In genomic region chr16:86296263-86296662, GRCh38 we compare ENCODE assay signal across 26 cellular contexts.
"Had no signal": no experiment of that assay in that cellular context is flagged by ENCODE, and none has a peak within 500 bp of the region (broad histone marks: within the 10 kb centered on the region; RNA-seq: fewer than 3 reads in every experiment).

No MANE protein-coding gene starts in this region.

- H3K27me3 ChIP-seq: body of pancreas, ovary, thyroid gland had no signal

- H3K36me3 ChIP-seq: gastrocnemius medialis, ovary, thyroid gland, upper lobe of right lung had no signal

- DNase-seq: activated B cell treated with CpG ODN at 0.5 μM for 24 hours; activated CD8-positive, alpha-beta T cell treated with anti-CD3 and anti-CD28 coated beads, Interleukin-2, amount 10 ng/mL, durations not matched to agents 7 days and 5 days; activated naive CD4-positive, alpha-beta T cell; activated T-cell treated with anti-CD3 and anti-CD28 coated beads for 4 hours; activated T-cell treated with anti-CD3 and anti-CD28 coated beads, Interleukin-2, amount 50 U/mL, for 72 hours; aorta; body of pancreas; effector memory CD8-positive, alpha-beta T cell; erythroblast; gastrocnemius medialis; hippocampal formation; left cardiac atrium; mammary epithelial cell; ovary; stimulated activated CD4-positive, alpha-beta T cell treated with anti-CD3 and anti-CD28 coated beads, Interleukin-1b, Interleukin-23, amount 100 ng/mL, for 48 hours; stimulated activated CD4-positive, alpha-beta T cell treated with anti-CD3 and anti-CD28 coated beads, Interleukin-4, amount 100 ng/mL, for 4 hours; stimulated activated CD8-positive, alpha-beta memory T cell treated with anti-CD3 and anti-CD28 coated beads, Interleukin-4, amount 100 ng/mL, for 48 hours; stimulated activated naive CD8-positive, alpha-beta T cell treated with anti-CD3 and anti-CD28 coated beads, Interleukin-15, amount 100 ng/mL, for 72 hours; T-helper 2 cell; thyroid gland; upper lobe of right lung had no signal

- H3K4me2 ChIP-seq: smooth muscle cell had no signal

- H3K4me3 Mint-ChIP-seq: activated B cell treated with CpG ODN at 0.5 μM for 24 hours; activated CD8-positive, alpha-beta T cell treated with anti-CD3 and anti-CD28 coated beads, Interleukin-2, amount 10 ng/mL, durations not matched to agents 7 days and 5 days; activated naive CD8-positive, alpha-beta T cell; activated T-cell treated with anti-CD3 and anti-CD28 coated beads, Interleukin-2, amount 50 U/mL, for 72 hours; effector memory CD8-positive, alpha-beta T cell; natural killer cell treated with Interleukin-12 subunit alpha and Interleukin-12 subunit beta and Interleukin-15 and Interleukin-18, amount 100 ng/mL, for 72 hours; stimulated activated memory B cell treated with anti-CD40 and anti-IgM and Interleukin-4, amounts not matched to agents 10 μg/mL and 1 μg/mL and 100 μg/mL, for 72 hours; stimulated activated naive CD8-positive, alpha-beta T cell treated with anti-CD3 and anti-CD28 coated beads, Interleukin-15, amount 100 ng/mL, for 72 hours had no signal

- H3K9me3 Mint-ChIP-seq: activated B cell treated with CpG ODN at 0.5 μM for 24 hours; activated T-cell treated with anti-CD3 and anti-CD28 coated beads, Interleukin-2, amount 50 U/mL, for 72 hours; effector memory CD8-positive, alpha-beta T cell; natural killer cell treated with Interleukin-12 subunit alpha and Interleukin-12 subunit beta and Interleukin-15 and Interleukin-18, amount 100 ng/mL, for 72 hours; stimulated activated memory B cell treated with anti-CD40 and anti-IgM and Interleukin-4, amounts not matched to agents 10 μg/mL and 1 μg/mL and 100 μg/mL, for 72 hours; stimulated activated naive CD8-positive, alpha-beta T cell treated with anti-CD3 and anti-CD28 coated beads, Interleukin-15, amount 100 ng/mL, for 72 hours had no signal

- ATAC-seq: activated CD8-positive, alpha-beta T cell treated with anti-CD3 and anti-CD28 coated beads, Interleukin-2, amount 10 ng/mL, durations not matched to agents 7 days and 5 days; activated T-cell treated with anti-CD3 and anti-CD28 coated beads, Interleukin-2, amount 50 U/mL, for 72 hours; body of pancreas; effector memory CD8-positive, alpha-beta T cell; gastrocnemius medialis; left cardiac atrium; stimulated activated memory B cell treated with anti-CD40 and anti-IgM and Interleukin-4, amounts not matched to agents 10 μg/mL and 1 μg/mL and 100 μg/mL, for 72 hours; stimulated activated naive CD8-positive, alpha-beta T cell treated with anti-CD3 and anti-CD28 coated beads, Interleukin-15, amount 100 ng/mL, for 72 hours; upper lobe of right lung had no signal

- H3K4me1 ChIP-seq: gastrocnemius medialis, thyroid gland had no signal

- H3K27ac ChIP-seq: body of pancreas, gastrocnemius medialis, ovary, thyroid gland, upper lobe of right lung had no signal

- H3K36me3 Mint-ChIP-seq: activated naive CD8-positive, alpha-beta T cell; natural killer cell treated with Interleukin-12 subunit alpha and Interleukin-12 subunit beta and Interleukin-15 and Interleukin-18, amount 100 ng/mL, for 72 hours; stimulated activated memory B cell treated with anti-CD40 and anti-IgM and Interleukin-4, amounts not matched to agents 10 μg/mL and 1 μg/mL and 100 μg/mL, for 72 hours had no signal

- H3K9me3 ChIP-seq: body of pancreas, gastrocnemius medialis, ovary, thyroid gland, upper lobe of right lung had no signal

- H3K27ac Mint-ChIP-seq: activated B cell treated with CpG ODN at 0.5 μM for 24 hours; activated CD8-positive, alpha-beta T cell treated with anti-CD3 and anti-CD28 coated beads, Interleukin-2, amount 10 ng/mL, durations not matched to agents 7 days and 5 days; activated naive CD8-positive, alpha-beta T cell; activated T-cell treated with anti-CD3 and anti-CD28 coated beads, Interleukin-2, amount 50 U/mL, for 72 hours; effector memory CD8-positive, alpha-beta T cell; natural killer cell treated with Interleukin-12 subunit alpha and Interleukin-12 subunit beta and Interleukin-15 and Interleukin-18, amount 100 ng/mL, for 72 hours; progenitor cell of endocrine pancreas; stimulated activated memory B cell treated with anti-CD40 and anti-IgM and Interleukin-4, amounts not matched to agents 10 μg/mL and 1 μg/mL and 100 μg/mL, for 72 hours had no signal

- H3K4me3 ChIP-seq: body of pancreas, gastrocnemius medialis, ovary, smooth muscle cell, thyroid gland, upper lobe of right lung had no signal
